Comparison of ENCODE assay signal across 8 cellular contexts in the genomic region with DNA sequence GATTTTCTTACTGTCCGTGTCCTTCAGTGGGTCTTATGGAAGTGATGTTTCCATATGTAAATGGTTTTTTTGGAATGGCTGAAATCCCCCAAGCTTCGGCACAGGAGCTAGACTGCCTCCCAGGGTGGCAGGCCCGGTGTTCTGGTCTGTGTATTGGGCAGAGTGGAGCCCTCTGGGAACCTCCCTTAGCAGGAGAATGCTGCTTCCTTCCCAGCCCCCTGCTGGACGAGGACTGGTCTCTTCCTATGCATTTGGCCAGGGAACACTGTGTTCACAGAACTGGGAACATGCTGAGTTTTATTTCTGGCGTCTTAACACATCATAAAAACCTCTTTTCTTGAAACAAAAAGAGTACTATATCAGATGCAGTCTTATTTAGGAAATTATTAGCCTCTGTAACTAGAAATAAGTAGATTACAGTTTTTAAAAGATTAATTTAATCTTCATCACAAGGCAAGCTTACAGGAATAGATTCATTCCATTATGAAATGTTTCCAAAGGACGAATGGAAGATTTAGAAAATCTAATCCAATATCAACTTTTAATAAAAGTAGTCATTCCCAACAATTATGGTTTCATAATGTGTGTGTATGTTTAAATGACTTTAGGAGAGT. TPM values are rescaled to one million over a fixed set of nuclear protein-coding genes. Genes with fewer than 3 reads are reported as not detected.
DNase-seq lines count a peak whose midpoint lies in the region; ATAC-seq and TF ChIP-seq lines count a peak whose summit lies in the region.

No MANE protein-coding gene starts in this region.

- no peaks in the 10 kb centered on the region for H3K27me3 Mint-ChIP-seq in activated naive CD4-positive, alpha-beta T cell treated with anti-CD3 and anti-CD28 coated beads, Interleukin-2, amount 10 ng/mL, durations not matched to agents 7 days and 5 days

- H3K4me3 Mint-ChIP-seq in activated naive CD4-positive, alpha-beta T cell treated with anti-CD3 and anti-CD28 coated beads, Interleukin-2, amount 10 ng/mL, durations not matched to agents 7 days and 5 days = no peak overlapping the region

- intact Hi-C loops in testis (cut with DNase I; ENCODE audit: low total_unique reads) = loop anchor here (5.0 to 10.0 kb wide), 2 partner anchors 108 to 266 kb away; a partner anchor contains a TSS

- H3K9me3 ChIP-seq in WERI-Rb-1 (ENCODE audit: severe bottlenecking) (no peaks in the 10 kb centered on the region), testis (no peaks in the 10 kb centered on the region)

- CTCF ChIA-PET in activated naive CD4-positive, alpha-beta T cell treated with anti-CD3 and anti-CD28 coated beads, Interleukin-2, amount 10 ng/mL, durations not matched to agents 7 days and 5 days (lab: Charles Lee) = interaction anchor here (1.1 to 1.8 kb wide), 6 partner anchors 15 to 266 kb away, joined by 3 to 5 read pairs (median 4); no protein-coding TSS in a partner anchor

- ATAC-seq in HG03439 (IDR thresholded peaks at IDR 0.05; ENCODE audit: unreplicated experiment) = no peak

- H3K27me3 ChIP-seq in WERI-Rb-1 (ENCODE audit: insufficient read depth, low read depth, severe bottlenecking) = no peaks in the 10 kb centered on the region
- no peaks in the 10 kb centered on the region for H3K27me3 ChIP-seq in testis

- TF ChIP-seq CTCF in AG09319 (IDR thresholded peaks at IDR 0.05; ENCODE audit: low read depth, low read length) (peak; percentile 55), WERI-Rb-1 (IDR thresholded peaks at IDR 0.05; ENCODE audit: low read depth, low read length) (peak; percentile 75), testis (IDR thresholded peaks at IDR 0.05) (peak; percentile 49 to 70 (median 53))

- H3K27ac Mint-ChIP-seq in activated naive CD4-positive, alpha-beta T cell treated with anti-CD3 and anti-CD28 coated beads, Interleukin-2, amount 10 ng/mL, durations not matched to agents 7 days and 5 days = no peak overlapping the region

- H3K27ac ChIP-seq in WERI-Rb-1 (no peak overlapping the region), testis (peak overlapping the region; percentile 82 to 88)

- DNase-seq in AG09319 (ENCODE audit: extremely low read depth, low read depth) (no peak), HK-2 (ENCODE audit: unreplicated experiment) (peak; percentile 31), WERI-Rb-1 (peak; percentile 69), iPS-NIHi7 (ENCODE audit: extremely low spot score) (peak; percentile 67), testis (peak; percentile 82), T-helper 9 cell (no peak)
- no peak for DNase-seq in activated naive CD4-positive, alpha-beta T cell treated with anti-CD3 and anti-CD28 coated beads, Interleukin-2, amount 10 ng/mL, durations not matched to agents 7 days and 5 days

- peaks cover 19% of the 10 kb centered on the region for H3K4me1 Mint-ChIP-seq in activated naive CD4-positive, alpha-beta T cell treated with anti-CD3 and anti-CD28 coated beads, Interleukin-2, amount 10 ng/mL, durations not matched to agents 7 days and 5 days

- no peaks in the 10 kb centered on the region for H3K9me3 Mint-ChIP-seq in activated naive CD4-positive, alpha-beta T cell treated with anti-CD3 and anti-CD28 coated beads, Interleukin-2, amount 10 ng/mL, durations not matched to agents 7 days and 5 days

- peaks cover 24% of the 10 kb centered on the region for H3K36me3 Mint-ChIP-seq in activated naive CD4-positive, alpha-beta T cell treated with anti-CD3 and anti-CD28 coated beads, Interleukin-2, amount 10 ng/mL, durations not matched to agents 7 days and 5 days

- no peak overlapping the region for H3K4me3 ChIP-seq in WERI-Rb-1 (ENCODE audit: low read depth, low read length)
- no peak overlapping the region for H3K4me3 ChIP-seq in testis

- H3K36me3 ChIP-seq in WERI-Rb-1 (no peaks in the 10 kb centered on the region), testis (ENCODE audit: low read depth, missing control alignments) (no peaks in the 10 kb centered on the region)

- TF ChIP-seq POLR2A in testis (IDR thresholded peaks at IDR 0.05) = no peak

- 39 to 41% methylated on average over 6 of the region's 6 CpGs for WGBS in testis, 2 donors

- H3K4me1 ChIP-seq in testis = peaks cover 42% of the 10 kb centered on the region

RNA-seq across cellular contexts. Expression of a gene that starts 56.6 kb away (rescaled TPM):
- total RNA-seq in testis = 10 to 100 TPM; 10.2 to 11.0 TPM
- polyA plus RNA-seq in testis (ENCODE audit: insufficient read depth, low read depth, low replicate concordance) = 7.0 TPM

Comparison
In these comparisons a context has a peak if more than half of its experiments do, and no peak if none do; other contexts are left out.
1. DNase-seq: peak in HK-2 (single experiment), WERI-Rb-1 (single experiment), iPS-NIHi7 (single experiment) and testis (single experiment); none in AG09319 (single experiment), T-helper 9 cell (single experiment) and activated naive CD4-positive, alpha-beta T cell treated with anti-CD3 and anti-CD28 coated beads, Interleukin-2, amount 10 ng/mL, durations not matched to agents 7 days and 5 days (single experiment).
2. Peak in every context shown above with its lines, with median percentiles within 50 percentile points of each other: CTCF ChIP-seq.